In genomic region chr2:120233292-120233691, GRCh38 we compare ENCODE assay signal across 17 cellular contexts. TPM values are rescaled to one million over a fixed set of nuclear protein-coding genes. Genes with fewer than 3 reads are reported as not detected.
DNase-seq lines count a peak whose midpoint lies in the region; ATAC-seq and TF ChIP-seq lines count a peak whose summit lies in the region.
"Had no signal": no experiment of that assay in that cellular context is flagged by ENCODE, and none has a peak within 500 bp of the region (broad histone marks: within the 10 kb centered on the region; RNA-seq: fewer than 3 reads in every experiment).

No MANE protein-coding gene starts in this region.

- no peak for ATAC-seq in activated CD4-positive, alpha-beta T cell treated with anti-CD3 and anti-CD28 coated beads for 36 hours
- no peak for ATAC-seq in activated naive CD8-positive, alpha-beta T cell treated with anti-CD3 and anti-CD28 coated beads, Interleukin-2, amount 50 U/mL, for 24 hours
- ATAC-seq in HG02970 (IDR thresholded peaks at IDR 0.05; ENCODE audit: low FRiP score, unreplicated experiment): no peak
- ATAC-seq: heart right ventricle had no signal

- intact Hi-C loops in activated CD4-positive, alpha-beta T cell treated with anti-CD3 and anti-CD28 coated beads for 36 hours (cut with DNase I, micrococcal nuclease): loop anchor here (2.0 to 5.0 kb wide), 6 partner anchors 28 to 531 kb away; partner anchors contain the start of gene PTPN4 (in 1 of the 2)

- no peak overlapping the region for H3K4me2 ChIP-seq in parathyroid adenoma (ENCODE audit: low read length)

- CTCF ChIA-PET in activated CD4-positive, alpha-beta T cell treated with anti-CD3 and anti-CD28 coated beads for 36 hours (lab: Charles Lee): interaction anchor here (1.7 to 3.8 kb wide), 2 partner anchors 57 to 80 kb away, joined by 9 to 20 read pairs; no protein-coding TSS in a partner anchor

- peak overlapping the region; percentile 77 for H2AFZ ChIP-seq in parathyroid adenoma

- H3K79me2 ChIP-seq in parathyroid adenoma: peaks cover 5% of the 10 kb centered on the region

- peak overlapping the region; percentile 80 for H3K4me3 Mint-ChIP-seq in activated CD4-positive, alpha-beta T cell treated with anti-CD3 and anti-CD28 coated beads for 36 hours
- peak overlapping the region; percentile 90 for H3K4me3 Mint-ChIP-seq in activated naive CD8-positive, alpha-beta T cell treated with anti-CD3 and anti-CD28 coated beads, Interleukin-2, amount 50 U/mL, for 24 hours

- H3K27ac ChIP-seq in KOPT-K1 (ENCODE audit: low read depth, low read length, poor library complexity, severe bottlenecking): peak overlapping the region; percentile 90
- peak overlapping the region; percentile 97 for H3K27ac ChIP-seq in parathyroid adenoma

- no peaks in the 10 kb centered on the region for H3K27me3 Mint-ChIP-seq in activated CD4-positive, alpha-beta T cell treated with anti-CD3 and anti-CD28 coated beads for 36 hours
- H3K27me3 Mint-ChIP-seq in activated naive CD8-positive, alpha-beta T cell treated with anti-CD3 and anti-CD28 coated beads, Interleukin-2, amount 50 U/mL, for 24 hours: no peaks in the 10 kb centered on the region

- H3K9ac ChIP-seq in parathyroid adenoma: no peak overlapping the region

- POLR2A ChIA-PET in activated CD4-positive, alpha-beta T cell treated with anti-CD3 and anti-CD28 coated beads for 36 hours (lab: Charles Lee): interaction anchor here (1.0 to 2.0 kb wide), 2 partner anchors 10 to 474 kb away, joined by 3 to 14 read pairs; partner anchors contain the start of genes PTPN4 and TMEM185B

- no peaks in the 10 kb centered on the region for H3K27me3 ChIP-seq in parathyroid adenoma (ENCODE audit: control insufficient read depth, insufficient read depth, low read length)
- H3K27me3 ChIP-seq: colonic mucosa, SJSA1, suprapubic skin had no signal

- H3K36me3 ChIP-seq in KOPT-K1 (ENCODE audit: insufficient read depth, low read length) (no peaks in the 10 kb centered on the region), parathyroid adenoma (ENCODE audit: control insufficient read depth, insufficient read depth, low read length) (no peaks in the 10 kb centered on the region)
- H3K36me3 ChIP-seq: colonic mucosa, heart right ventricle, SJSA1, suprapubic skin had no signal

- H3K9me3 Mint-ChIP-seq in activated CD4-positive, alpha-beta T cell treated with anti-CD3 and anti-CD28 coated beads for 36 hours (ENCODE audit: low read depth): no peaks in the 10 kb centered on the region
- H3K9me3 Mint-ChIP-seq in activated naive CD8-positive, alpha-beta T cell treated with anti-CD3 and anti-CD28 coated beads, Interleukin-2, amount 50 U/mL, for 24 hours: no peaks in the 10 kb centered on the region

- H3K9me3 ChIP-seq in KOPT-K1 (ENCODE audit: insufficient read depth, low read length, poor library complexity, severe bottlenecking) (no peaks in the 10 kb centered on the region), parathyroid adenoma (ENCODE audit: control insufficient read depth, low read length) (no peaks in the 10 kb centered on the region)
- H3K9me3 ChIP-seq: Caco-2, colonic mucosa, heart right ventricle, SJSA1, suprapubic skin had no signal

- DNase-seq in activated CD4-positive, alpha-beta T cell treated with anti-CD3 and anti-CD28 coated beads for 36 hours: no peak
- DNase-seq in activated CD4-positive, alpha-beta T cell treated with anti-CD3 and anti-CD28 coated beads for 1 hour: no peak
- no peak for DNase-seq in activated naive CD8-positive, alpha-beta T cell treated with anti-CD3 and anti-CD28 coated beads, Interleukin-2, amount 50 U/mL, for 24 hours
- DNase-seq in G401 (ENCODE audit: low spot score) (no peak), DMS53 treated with DMSO at 0.1 percent for 48 hours (lab: John Stamatoyannopoulos, UW; ENCODE audit: unreplicated experiment) (no peak)
- DNase-seq: aorta; colonic mucosa; GF-D8; heart right ventricle; NCI-H187 treated with DMSO at 0.1 percent for 48 hours; stimulated activated CD4-positive, alpha-beta T cell treated with anti-CD3 and anti-CD28 coated beads, Interleukin-15, amount 100 ng/mL, for 24 hours had no signal

- peaks cover 39% of the 10 kb centered on the region for H3K4me1 ChIP-seq in parathyroid adenoma

- in situ Hi-C loops in G401 (cut with HindIII; ENCODE audit: low sequenced_read_pairs): no loop called here

- H3K36me3 Mint-ChIP-seq in activated CD4-positive, alpha-beta T cell treated with anti-CD3 and anti-CD28 coated beads for 36 hours (ENCODE audit: low read depth): peaks cover 7% of the 10 kb centered on the region
- no peaks in the 10 kb centered on the region for H3K36me3 Mint-ChIP-seq in activated naive CD8-positive, alpha-beta T cell treated with anti-CD3 and anti-CD28 coated beads, Interleukin-2, amount 50 U/mL, for 24 hours (ENCODE audit: low read depth)

- peaks cover 42% of the 10 kb centered on the region for H3K4me1 Mint-ChIP-seq in activated CD4-positive, alpha-beta T cell treated with anti-CD3 and anti-CD28 coated beads for 36 hours
- peaks cover 51% of the 10 kb centered on the region for H3K4me1 Mint-ChIP-seq in activated naive CD8-positive, alpha-beta T cell treated with anti-CD3 and anti-CD28 coated beads, Interleukin-2, amount 50 U/mL, for 24 hours

- H3K27ac Mint-ChIP-seq in activated CD4-positive, alpha-beta T cell treated with anti-CD3 and anti-CD28 coated beads for 36 hours: peak overlapping the region; percentile 95
- peak overlapping the region; percentile 97 for H3K27ac Mint-ChIP-seq in activated naive CD8-positive, alpha-beta T cell treated with anti-CD3 and anti-CD28 coated beads, Interleukin-2, amount 50 U/mL, for 24 hours

- no peak overlapping the region for H3K4me3 ChIP-seq in parathyroid adenoma (ENCODE audit: low read depth, low read length)

- no peak for TF ChIP-seq CTCF in parathyroid adenoma (IDR thresholded peaks at IDR 0.05)

RNA-seq across cellular contexts. Expression of gene TMEM185B, which starts 10.1 kb away (rescaled TPM):
- total RNA-seq in activated CD4-positive, alpha-beta T cell treated with anti-CD3 and anti-CD28 coated beads for 36 hours: 10 to 100 TPM; 15.9 to 17.3 TPM
- total RNA-seq in G401 (2014; rRNA removed; shearing (Covaris generic)): 24.2 and 26.1 TPM in 2 replicates

RNA-seq across cellular contexts. Expression of gene RALB, which starts 19.4 kb away (rescaled TPM):
- 10 to 100 TPM; 34.0 to 34.3 TPM for total RNA-seq in activated CD4-positive, alpha-beta T cell treated with anti-CD3 and anti-CD28 coated beads for 36 hours
- total RNA-seq in G401 (2014; rRNA removed; shearing (Covaris generic)): 61.3 and 71.8 TPM in 2 replicates
